In the genomic region with DNA sequence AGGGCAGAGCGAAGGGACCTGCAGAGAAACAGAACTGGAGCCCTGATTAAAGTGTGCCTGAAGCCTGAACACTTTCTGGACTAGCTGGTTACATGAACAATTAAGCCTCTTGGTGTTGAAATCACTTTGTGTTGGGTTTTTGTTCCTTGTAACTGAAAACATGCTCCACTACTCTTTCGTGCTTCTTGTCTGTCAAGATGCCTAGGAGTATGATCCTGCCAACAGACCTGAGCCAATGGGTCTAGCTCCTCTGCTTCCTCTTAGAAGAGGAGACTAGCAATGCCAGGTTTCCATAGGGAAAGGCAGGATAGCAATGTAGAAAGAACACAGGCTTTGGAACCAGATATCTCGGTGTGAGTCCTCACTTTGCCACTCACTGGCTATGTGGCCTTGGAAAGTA, we compare ENCODE assay signal across 19 cellular contexts. TPM values are rescaled to one million over a fixed set of nuclear protein-coding genes. Genes with fewer than 3 reads are reported as not detected.
DNase-seq lines count a peak whose midpoint lies in the region; ATAC-seq and TF ChIP-seq lines count a peak whose summit lies in the region.
"Had no signal": no experiment of that assay in that cellular context is flagged by ENCODE, and none has a peak within 500 bp of the region (broad histone marks: within the 10 kb centered on the region; RNA-seq: fewer than 3 reads in every experiment).

No MANE protein-coding gene starts in this region.

- TF ChIP-seq CTCF in epithelial cell of esophagus (IDR thresholded peaks at IDR 0.05; ENCODE audit: insufficient read depth, low read depth, low read length, missing control alignments) = no peak
- no peak for TF ChIP-seq CTCF in neutrophil (IDR thresholded peaks at IDR 0.05)
- no peak for TF ChIP-seq CTCF in upper lobe of right lung (IDR thresholded peaks at IDR 0.05)

- no peak overlapping the region for H3K4me3 ChIP-seq in epithelial cell of esophagus (ENCODE audit: low read length)
- no peak overlapping the region for H3K4me3 ChIP-seq in neutrophil (ENCODE audit: low read depth in 1 of 2, low read length in 1 of 2)
- H3K4me3 ChIP-seq in upper lobe of right lung = no peak overlapping the region
- H3K4me3 ChIP-seq: gastrocnemius medialis had no signal

- DNase-seq in MV-4-11 (lab: John Stamatoyannopoulos, UW) (peak; percentile 47), epithelial cell of esophagus (ENCODE audit: low read depth) (peak; percentile 79), upper lobe of right lung (peak; percentile 4), D341Med (ENCODE audit: low spot score) (no peak)
- DNase-seq: activated CD4-positive, alpha-beta T cell treated with anti-CD3 and anti-CD28 coated beads, Interleukin-2, amount 50 U/mL, for 4 hours; activated naive CD4-positive, alpha-beta T cell treated with anti-CD3 and anti-CD28 coated beads, Interleukin-2, amount 10 ng/mL, durations not matched to agents 7 days and 5 days; gastrocnemius medialis; left cardiac atrium; NCI-H1694 treated with DMSO at 0.1 percent for 48 hours; nucleus accumbens; right cardiac atrium; stimulated activated naive CD8-positive, alpha-beta T cell treated with anti-CD3 and anti-CD28 coated beads, Interleukin-15, Interleukin-2, amounts not matched to agents 100 U/mL and 50 U/mL, for 24 hours; T-helper 1 cell had no signal

- intact Hi-C loops in upper lobe of right lung (cut with DNase I) = no loop called here

- H3K27ac ChIP-seq in neutrophil (peak overlapping the region; percentile 80), upper lobe of right lung (peak overlapping the region; percentile 32)
- H3K27ac ChIP-seq: C4-2B, VCaP had no signal

- peaks cover 36 to 41% of the 10 kb centered on the region in 2 experiments for H3K4me1 ChIP-seq in neutrophil (ENCODE audit: control insufficient read depth in 1 of 2, insufficient read depth in 1 of 2, low read depth in 1 of 2, low read length in 1 of 2)
- H3K4me1 ChIP-seq in upper lobe of right lung = peaks cover 62% of the 10 kb centered on the region

- H3K36me3 ChIP-seq in neutrophil = no peaks in the 10 kb centered on the region
- H3K36me3 ChIP-seq in upper lobe of right lung = no peaks in the 10 kb centered on the region
- H3K36me3 ChIP-seq: gastrocnemius medialis had no signal

- H3K9me3 ChIP-seq in neutrophil = no peaks in the 10 kb centered on the region
- no peaks in the 10 kb centered on the region for H3K9me3 ChIP-seq in upper lobe of right lung
- H3K9me3 ChIP-seq: gastrocnemius medialis had no signal

- ATAC-seq in upper lobe of right lung (no peak), HG03045 (IDR thresholded peaks at IDR 0.05; ENCODE audit: unreplicated experiment) (no peak), GM18511 (IDR thresholded peaks at IDR 0.05; ENCODE audit: unreplicated experiment) (no peak)
- ATAC-seq: gastrocnemius medialis; left cardiac atrium; right cardiac atrium; Right ventricle myocardium inferior; stimulated activated naive CD8-positive, alpha-beta T cell treated with anti-CD3 and anti-CD28 coated beads, Interleukin-15, Interleukin-2, amounts not matched to agents 100 U/mL and 50 U/mL, for 24 hours had no signal

- H3K27me3 ChIP-seq in neutrophil = no peaks in the 10 kb centered on the region
- no peaks in the 10 kb centered on the region for H3K27me3 ChIP-seq in upper lobe of right lung
- H3K27me3 ChIP-seq: gastrocnemius medialis had no signal

RNA-seq across cellular contexts. Expression of a gene that starts 40.3 kb away (rescaled TPM):
- total RNA-seq in upper lobe of right lung = 18.0 TPM
